8 cellular contexts compared by ENCODE assay signal in genomic region chr16:70380205-70380918, GRCh38. TPM values are rescaled to one million over a fixed set of nuclear protein-coding genes. Genes with fewer than 3 reads are reported as not detected.
DNase-seq lines count a peak whose midpoint lies in the region; ATAC-seq, FAIRE-seq and TF ChIP-seq lines count a peak whose summit lies in the region.

No MANE protein-coding gene starts in this region.

- H3K4me1 ChIP-seq in HUES64 (ENCODE audit: insufficient read depth, low read length) (peaks cover 3% of the 10 kb centered on the region), GM12878 (ENCODE audit: control insufficient read depth, insufficient read depth, low read length) (peaks cover 14% of the 10 kb centered on the region)

- H3K79me2 ChIP-seq in GM12878 (ENCODE audit: control insufficient read depth, insufficient read depth, low read length): peaks cover 23% of the 10 kb centered on the region

- WGBS in HUES64: 1% methylated on average over 29 of the region's 31 CpGs
- WGBS in GM12878 (ENCODE audit: insufficient coverage, insufficient replicate concordance, low lambda C conversion rate, missing lambda C conversion rate): under 1% methylated on average over 31 of the region's 31 CpGs

- H3K27ac ChIP-seq in CD4-positive, alpha-beta T cell (ENCODE audit: low read depth, low read length): peak overlapping the region; percentile 79
- H3K27ac ChIP-seq in HUES64 (ENCODE audit: low read depth, low read length) (peak overlapping the region; percentile 98), GM12878 (ENCODE audit: control insufficient read depth, insufficient read depth) (peak overlapping the region; percentile 92)

- peak; percentile 7 for FAIRE-seq in GM12878 (lab: Jason Lieb, UNC)

- POLR2A ChIA-PET in CD4-positive, alpha-beta T cell (lab: Charles Lee): interaction anchor here (0.7 to 3.4 kb wide), 21 partner anchors 11 to 144 kb away, joined by 3 to 62 read pairs (median 21); partner anchors contain the start of genes AARS1, COG4, DDX19A and DDX19B
- POLR2A ChIA-PET in GM12878 (lab: Charles Lee): interaction anchor here (0.5 to 2.4 kb wide), 21 partner anchors 7 to 617 kb away, joined by 3 to 20 read pairs (median 4); partner anchors contain the start of genes DDX19A and FCSK

- TF ChIP-seq EP300 in GM12878 (IDR thresholded peaks at IDR 0.05; ENCODE audit: borderline replicate concordance in 1 of 2, control insufficient read depth in 1 of 2, low read depth in 2 of 2, low read length in 2 of 2): no peak

- peak overlapping the region; percentile 92 for H3K4me2 ChIP-seq in GM12878 (ENCODE audit: control insufficient read depth, insufficient read depth)

- H3K4me1 Mint-ChIP-seq in CD4-positive, alpha-beta T cell (ENCODE audit: low read depth): peaks cover 25% of the 10 kb centered on the region
- H3K4me1 Mint-ChIP-seq in T-helper 2 cell treated with Interferon-gamma antibody and Interleukin-4, amounts not matched to agents 5 μg/mL and 100 μg/mL, for 36 hours (ENCODE audit: low read depth): peaks cover 2% of the 10 kb centered on the region

- H3K36me3 ChIP-seq in HUES64 (ENCODE audit: insufficient read depth, low read length) (peaks cover 34% of the 10 kb centered on the region), GM12878 (ENCODE audit: control insufficient read depth in 2 of 2, insufficient read depth in 2 of 2, low read length in 1 of 2) (peaks cover 9 to 14% of the 10 kb centered on the region in 2 experiments; a peak in 3 of 4 replicates)

- peaks cover 39% of the 10 kb centered on the region for H3K36me3 Mint-ChIP-seq in CD4-positive, alpha-beta T cell (ENCODE audit: low read depth)
- peaks cover 29% of the 10 kb centered on the region for H3K36me3 Mint-ChIP-seq in T-helper 2 cell treated with Interferon-gamma antibody and Interleukin-4, amounts not matched to agents 5 μg/mL and 100 μg/mL, for 36 hours (ENCODE audit: low read depth)

- peak; percentile 70 for TF ChIP-seq POLR2A in GM12878 (IDR thresholded peaks at IDR 0.05; ENCODE audit: low read depth, low read length)

- no peaks in the 10 kb centered on the region for H3K27me3 Mint-ChIP-seq in CD4-positive, alpha-beta T cell
- no peaks in the 10 kb centered on the region for H3K27me3 Mint-ChIP-seq in T-helper 2 cell treated with Interferon-gamma antibody and Interleukin-4, amounts not matched to agents 5 μg/mL and 100 μg/mL, for 36 hours (ENCODE audit: low read depth)

- RAD21 ChIA-PET in GM12878 (lab: Charles Lee; ENCODE audit: unreplicated experiment): interaction anchor here (0.8 to 3.3 kb wide), 20 partner anchors 10 to 272 kb away, joined by 3 to 28 read pairs (median 6); partner anchors contain the start of genes COG4, DDX19A, FCSK and SF3B3

- no peak for TF ChIP-seq CTCF in CD4-positive, alpha-beta T cell (IDR thresholded peaks at IDR 0.05)
- TF ChIP-seq CTCF in GM12878 (IDR thresholded peaks at IDR 0.05 in 2 of 3, conservative IDR thresholded peaks at IDR 0.05 in 1 of 3; ENCODE audit: control insufficient read depth in 2 of 3, extremely low read depth in 1 of 3, insufficient read depth in 1 of 3, low read depth in 3 of 3, low read length in 3 of 3): no peak

- H4K20me1 ChIP-seq in GM12878 (ENCODE audit: control insufficient read depth, insufficient read depth): no peaks in the 10 kb centered on the region

- H3K4me3 Mint-ChIP-seq in CD4-positive, alpha-beta T cell: peak overlapping the region; percentile 98
- H3K4me3 Mint-ChIP-seq in T-helper 2 cell treated with Interferon-gamma antibody and Interleukin-4, amounts not matched to agents 5 μg/mL and 100 μg/mL, for 36 hours: peak overlapping the region; percentile 99

- in situ Hi-C loops in GM12878 (cut with MboI): no loop called here

- peak; percentile 39 to 64 (median 47) for DNase-seq in CD4-positive, alpha-beta T cell
- DNase-seq in T-helper 2 cell treated with Interferon-gamma antibody and Interleukin-4, amounts not matched to agents 5 μg/mL and 100 μg/mL, for 36 hours (ENCODE audit: low spot score): peak; percentile 81
- DNase-seq in GM12878 (ENCODE audit: low read depth, low spot score): no peak
- DNase-seq in iPS-NIHi7 (ENCODE audit: extremely low spot score): peak; percentile 57
- DNase-seq in stimulated activated CD4-positive, alpha-beta T cell treated with anti-CD3 and anti-CD28 coated beads, Interleukin-12 subunit alpha, Interleukin-12 subunit beta, amount 100 ng/mL, for 24 hours (ENCODE audit: low read depth in 2 of 2): peak; percentile 64 to 66

- SMC1A ChIA-PET in GM12878 (lab: Charles Lee; ENCODE audit: uncharacterized antibody, unreplicated experiment): interaction anchor here (0.7 to 2.4 kb wide), 21 partner anchors 10 to 273 kb away, joined by 3 to 11 read pairs (median 4); partner anchors contain the start of genes AARS1 and FCSK

- peak overlapping the region; percentile 92 for H3K27ac Mint-ChIP-seq in CD4-positive, alpha-beta T cell
- H3K27ac Mint-ChIP-seq in T-helper 2 cell treated with Interferon-gamma antibody and Interleukin-4, amounts not matched to agents 5 μg/mL and 100 μg/mL, for 36 hours: peak overlapping the region; percentile 90

- TF ChIP-seq RAD21 in GM12878 (IDR thresholded peaks at IDR 0.05; ENCODE audit: insufficient read depth, low read depth, low read length): no peak

- intact Hi-C loops in CD4-positive, alpha-beta T cell (cut with DNase I, micrococcal nuclease): loop anchor here (1.0 to 2.0 kb wide), 8 partner anchors 24 to 144 kb away; partner anchors contain the start of genes DDX19A (in 2 of the 2), ST3GAL2 (in 2 of the 2), COG4 (in 1 of the 2) and FCSK (in 1 of the 2)
- intact Hi-C loops in GM12878 (cut with micrococcal nuclease; ENCODE audit: unreplicated experiment): loop anchor here (2.0 kb wide), 4 partner anchors 50 to 148 kb away; partner anchors contain the start of gene ST3GAL2

- BruUV-seq in GM12878 (replicated peaks; lab: Mats Ljungman, UMichigan): no TSS peak

- CTCF ChIA-PET in CD4-positive, alpha-beta T cell (lab: Charles Lee): interaction anchor here (1.1 to 1.8 kb wide), 2 partner anchors 10 to 28 kb away, joined by 4 to 6 read pairs; no protein-coding TSS in a partner anchor
- CTCF ChIA-PET in GM12878 (lab: Yijun Ruan, JAX): interaction anchor here (0.7 to 2.9 kb wide), 13 partner anchors 11 to 103 kb away, joined by 3 to 26 read pairs (median 4); partner anchors contain the start of genes FCSK and ST3GAL2

- H3K9ac ChIP-seq in HUES64 (ENCODE audit: low read depth, low read length) (peak overlapping the region; percentile 92), GM12878 (ENCODE audit: control insufficient read depth, insufficient read depth, low read length) (peak overlapping the region; percentile 98)

- H3K9me3 ChIP-seq in CD4-positive, alpha-beta T cell (ENCODE audit: control insufficient read depth, low read length): no peaks in the 10 kb centered on the region
- H3K9me3 ChIP-seq in HUES64 (ENCODE audit: insufficient read depth, low read depth, low read length) (no peaks in the 10 kb centered on the region), GM12878 (replicated peaks; ENCODE audit: control insufficient read depth, insufficient read depth, low read length) (no peaks in the 10 kb centered on the region)

- no peaks in the 10 kb centered on the region for H3K9me3 Mint-ChIP-seq in CD4-positive, alpha-beta T cell
- H3K9me3 Mint-ChIP-seq in T-helper 2 cell treated with Interferon-gamma antibody and Interleukin-4, amounts not matched to agents 5 μg/mL and 100 μg/mL, for 36 hours: no peaks in the 10 kb centered on the region

- H3K4me3 ChIP-seq in HUES64 (ENCODE audit: low read length) (peak overlapping the region; percentile 83), GM12878 (peak overlapping the region; percentile 97)

- peak; percentile 13 for ATAC-seq in CD4-positive, alpha-beta T cell (ENCODE audit: poor library complexity)
- ATAC-seq in GM19463 (IDR thresholded peaks at IDR 0.05; ENCODE audit: unreplicated experiment) (peak; percentile 15), GM12878 (peak; percentile 53), HG02970 (IDR thresholded peaks at IDR 0.05; ENCODE audit: low FRiP score, unreplicated experiment) (no peak)

- no peaks in the 10 kb centered on the region for H3K27me3 ChIP-seq in CD4-positive, alpha-beta T cell (ENCODE audit: control insufficient read depth, insufficient read depth, low read length)
- H3K27me3 ChIP-seq in HUES64 (ENCODE audit: insufficient read depth, low read length): no peaks in the 10 kb centered on the region
- no peaks in the 10 kb centered on the region for H3K27me3 ChIP-seq in GM12878 (replicated peaks in 1 of 2; ENCODE audit: control insufficient read depth in 2 of 2, insufficient read depth in 2 of 2, low read length in 1 of 2)

- peak overlapping the region; percentile 33 for H2AFZ ChIP-seq in GM12878 (ENCODE audit: control insufficient read depth, low read depth, low read length)

RNA-seq across cellular contexts. Expression of gene DDX19A, which starts 33.7 kb away (rescaled TPM):
- total RNA-seq in CD4-positive, alpha-beta T cell: 10 to 100 TPM; 57.1 to 57.3 TPM
- 41.8 TPM for polyA plus RNA-seq in HUES64 (2013, experiment 1 of 2)
- 40.2 TPM for polyA plus RNA-seq in HUES64 (2013, experiment 2 of 2)
- total RNA-seq in GM12878 (2013; cell fraction: nucleolus; rRNA removed): 77.6 and 80.3 TPM in 2 replicates
- total RNA-seq in GM12878 (2014; rRNA removed) (41.9 and 42.0 TPM in 2 replicates), GM12878 (2014; rRNA removed; fragmentation: Illumina TruSeq; extraction: Trizol) (38.6 and 42.5 TPM in 2 replicates), GM12878 (2021) (32.1 and 33.9 TPM in 2 replicates)
- 17.5 TPM for polyA plus RNA-seq in GM12878 (2011; ENCODE audit: low read depth)
- polyA plus RNA-seq in GM12878 (2011; rRNA removed) (31.8 and 38.0 TPM in 2 replicates), GM12878 (2014; fragmentation: Illumina TruSeq; extraction: Trizol) (40.3 and 50.6 TPM in 2 replicates), GM12878 (2014; fragmentation: Nextera tagmentation; extraction: Ambion mirVana) (10 to 100 TPM; 19.5 to 20.7 TPM), GM12878 (2014; rRNA removed) (44.1 and 46.3 TPM in 2 replicates), GM12878 (2016; fragmentation: Nextera tagmentation; extraction: Ambion mirVana) (10 to 100 TPM; 51.9 to 56.9 TPM)
- polyA plus RNA-seq in GM12878 (2011; cell fraction: cytosol; rRNA removed): 36.8 and 41.9 TPM in 2 replicates
- polyA plus RNA-seq in GM12878 (2011; cell fraction: nucleus; rRNA removed): 21.1 and 30.9 TPM in 2 replicates
- polyA plus RNA-seq in GM12878 (2012): 19.7 and 21.0 TPM in 2 replicates
- polyA minus RNA-seq in GM12878 (2011; rRNA and poly(A)+ RNA removed): 43.8 and 49.0 TPM in 2 replicates
- 13.7 and 14.6 TPM in 2 replicates for polyA minus RNA-seq in GM12878 (2011; cell fraction: cytosol; rRNA and poly(A)+ RNA removed)
- 17.8 and 27.5 TPM in 2 replicates for polyA minus RNA-seq in GM12878 (2011; cell fraction: nucleus; rRNA and poly(A)+ RNA removed)

RNA-seq across cellular contexts. Expression of gene ST3GAL2, which starts 58.5 kb away (rescaled TPM):
- total RNA-seq in CD4-positive, alpha-beta T cell: 10 to 100 TPM in 1 of 2 experiments, 1 to 10 TPM in 1; 9.8 to 11.1 TPM
- 22.3 TPM for polyA plus RNA-seq in HUES64 (2013, experiment 1 of 2)
- polyA plus RNA-seq in HUES64 (2013, experiment 2 of 2): 24.3 TPM
- 143 and 167 TPM in 2 replicates for total RNA-seq in GM12878 (2013; cell fraction: nucleolus; rRNA removed)
- total RNA-seq in GM12878 (2014; rRNA removed): 40.2 and 43.7 TPM in 2 replicates
- total RNA-seq in GM12878 (2014; rRNA removed; fragmentation: Illumina TruSeq; extraction: Trizol): 22.7 and 28.4 TPM in 2 replicates
- 61.7 and 66.7 TPM in 2 replicates for total RNA-seq in GM12878 (2021)
- polyA plus RNA-seq in GM12878 (2011; ENCODE audit: low read depth): 8.7 TPM
- polyA plus RNA-seq in GM12878 (2011; rRNA removed): 20.7 and 29.7 TPM in 2 replicates
- polyA plus RNA-seq in GM12878 (2011; cell fraction: cytosol; rRNA removed): 35.3 and 44.9 TPM in 2 replicates
- polyA plus RNA-seq in GM12878 (2011; cell fraction: nucleus; rRNA removed): 23.2 and 29.6 TPM in 2 replicates
- 35.0 and 38.4 TPM in 2 replicates for polyA plus RNA-seq in GM12878 (2012)
- 4.9 and 15.5 TPM in 2 replicates for polyA plus RNA-seq in GM12878 (2014; fragmentation: Illumina TruSeq; extraction: Trizol)
- 1 to 10 TPM in 1 of 2 experiments, under 1 TPM in 1; 0.95 to 1.4 TPM for polyA plus RNA-seq in GM12878 (2014; fragmentation: Nextera tagmentation; extraction: Ambion mirVana)
- polyA plus RNA-seq in GM12878 (2014; rRNA removed): 39.5 and 49.8 TPM in 2 replicates
- polyA plus RNA-seq in GM12878 (2016; fragmentation: Nextera tagmentation; extraction: Ambion mirVana): 10 to 100 TPM; 10.5 to 23.4 TPM
- polyA minus RNA-seq in GM12878 (2011; rRNA and poly(A)+ RNA removed): 68.2 and 127 TPM in 2 replicates
- polyA minus RNA-seq in GM12878 (2011; cell fraction: cytosol; rRNA and poly(A)+ RNA removed): 39.0 and 49.5 TPM in 2 replicates
- polyA minus RNA-seq in GM12878 (2011; cell fraction: nucleus; rRNA and poly(A)+ RNA removed): 38.8 and 58.4 TPM in 2 replicates
